ENCODE assay signal across 1 cellular context in the genomic region with DNA sequence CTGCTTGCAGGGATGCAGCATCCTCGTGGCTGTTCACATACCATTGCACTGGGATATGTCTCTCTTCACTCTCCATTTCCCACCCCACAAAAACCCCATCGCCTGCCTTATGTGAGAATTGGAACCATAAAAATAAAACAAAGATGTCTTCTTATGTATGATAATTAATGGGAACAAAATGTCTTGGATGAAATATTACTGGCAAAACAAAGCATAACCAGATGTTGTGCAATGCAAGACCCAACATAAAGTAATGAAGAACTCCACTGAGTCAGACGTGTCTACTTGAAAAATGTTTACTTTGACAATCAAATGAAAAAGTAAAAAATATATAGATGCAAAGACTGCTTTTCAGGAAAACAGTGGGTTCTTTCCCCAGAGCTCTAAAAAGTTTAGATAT.
TF ChIP-seq lines count a peak whose summit lies in the region.

No MANE protein-coding gene starts in this region.

TF ChIP-seq in SK-N-SH treated with all-trans-retinoic acid at 6 μM for 48 hours, 23 proteins besides CTCF, POLR2A, EP300 and RAD21 (continued from another document):
- TF ChIP-seq, protein P1, sequence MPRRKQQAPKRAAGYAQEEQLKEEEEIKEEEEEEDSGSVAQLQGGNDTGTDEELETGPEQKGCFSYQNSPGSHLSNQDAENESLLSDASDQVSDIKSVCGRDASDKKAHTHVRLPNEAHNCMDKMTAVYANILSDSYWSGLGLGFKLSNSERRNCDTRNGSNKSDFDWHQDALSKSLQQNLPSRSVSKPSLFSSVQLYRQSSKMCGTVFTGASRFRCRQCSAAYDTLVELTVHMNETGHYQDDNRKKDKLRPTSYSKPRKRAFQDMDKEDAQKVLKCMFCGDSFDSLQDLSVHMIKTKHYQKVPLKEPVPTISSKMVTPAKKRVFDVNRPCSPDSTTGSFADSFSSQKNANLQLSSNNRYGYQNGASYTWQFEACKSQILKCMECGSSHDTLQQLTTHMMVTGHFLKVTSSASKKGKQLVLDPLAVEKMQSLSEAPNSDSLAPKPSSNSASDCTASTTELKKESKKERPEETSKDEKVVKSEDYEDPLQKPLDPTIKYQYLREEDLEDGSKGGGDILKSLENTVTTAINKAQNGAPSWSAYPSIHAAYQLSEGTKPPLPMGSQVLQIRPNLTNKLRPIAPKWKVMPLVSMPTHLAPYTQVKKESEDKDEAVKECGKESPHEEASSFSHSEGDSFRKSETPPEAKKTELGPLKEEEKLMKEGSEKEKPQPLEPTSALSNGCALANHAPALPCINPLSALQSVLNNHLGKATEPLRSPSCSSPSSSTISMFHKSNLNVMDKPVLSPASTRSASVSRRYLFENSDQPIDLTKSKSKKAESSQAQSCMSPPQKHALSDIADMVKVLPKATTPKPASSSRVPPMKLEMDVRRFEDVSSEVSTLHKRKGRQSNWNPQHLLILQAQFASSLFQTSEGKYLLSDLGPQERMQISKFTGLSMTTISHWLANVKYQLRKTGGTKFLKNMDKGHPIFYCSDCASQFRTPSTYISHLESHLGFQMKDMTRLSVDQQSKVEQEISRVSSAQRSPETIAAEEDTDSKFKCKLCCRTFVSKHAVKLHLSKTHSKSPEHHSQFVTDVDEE (CRISPR knock-in tag; IDR thresholded peaks at IDR 0.05) = no peak
- TF ChIP-seq, protein P2, sequence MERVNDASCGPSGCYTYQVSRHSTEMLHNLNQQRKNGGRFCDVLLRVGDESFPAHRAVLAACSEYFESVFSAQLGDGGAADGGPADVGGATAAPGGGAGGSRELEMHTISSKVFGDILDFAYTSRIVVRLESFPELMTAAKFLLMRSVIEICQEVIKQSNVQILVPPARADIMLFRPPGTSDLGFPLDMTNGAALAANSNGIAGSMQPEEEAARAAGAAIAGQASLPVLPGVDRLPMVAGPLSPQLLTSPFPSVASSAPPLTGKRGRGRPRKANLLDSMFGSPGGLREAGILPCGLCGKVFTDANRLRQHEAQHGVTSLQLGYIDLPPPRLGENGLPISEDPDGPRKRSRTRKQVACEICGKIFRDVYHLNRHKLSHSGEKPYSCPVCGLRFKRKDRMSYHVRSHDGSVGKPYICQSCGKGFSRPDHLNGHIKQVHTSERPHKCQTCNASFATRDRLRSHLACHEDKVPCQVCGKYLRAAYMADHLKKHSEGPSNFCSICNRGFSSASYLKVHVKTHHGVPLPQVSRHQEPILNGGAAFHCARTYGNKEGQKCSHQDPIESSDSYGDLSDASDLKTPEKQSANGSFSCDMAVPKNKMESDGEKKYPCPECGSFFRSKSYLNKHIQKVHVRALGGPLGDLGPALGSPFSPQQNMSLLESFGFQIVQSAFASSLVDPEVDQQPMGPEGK (CRISPR knock-in tag; IDR thresholded peaks at IDR 0.05; ENCODE audit: borderline replicate concordance) = no peak
- TF ChIP-seq, protein P3, sequence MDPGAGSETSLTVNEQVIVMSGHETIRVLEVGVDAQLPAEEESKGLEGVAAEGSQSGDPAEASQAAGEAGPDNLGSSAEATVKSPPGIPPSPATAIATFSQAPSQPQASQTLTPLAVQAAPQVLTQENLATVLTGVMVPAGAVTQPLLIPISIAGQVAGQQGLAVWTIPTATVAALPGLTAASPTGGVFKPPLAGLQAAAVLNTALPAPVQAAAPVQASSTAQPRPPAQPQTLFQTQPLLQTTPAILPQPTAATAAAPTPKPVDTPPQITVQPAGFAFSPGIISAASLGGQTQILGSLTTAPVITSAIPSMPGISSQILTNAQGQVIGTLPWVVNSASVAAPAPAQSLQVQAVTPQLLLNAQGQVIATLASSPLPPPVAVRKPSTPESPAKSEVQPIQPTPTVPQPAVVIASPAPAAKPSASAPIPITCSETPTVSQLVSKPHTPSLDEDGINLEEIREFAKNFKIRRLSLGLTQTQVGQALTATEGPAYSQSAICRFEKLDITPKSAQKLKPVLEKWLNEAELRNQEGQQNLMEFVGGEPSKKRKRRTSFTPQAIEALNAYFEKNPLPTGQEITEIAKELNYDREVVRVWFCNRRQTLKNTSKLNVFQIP (CRISPR knock-in tag; IDR thresholded peaks at IDR 0.05; ENCODE audit: borderline replicate concordance, low read depth) = no peak
- TF ChIP-seq BACH2 (CRISPR knock-in tag; IDR thresholded peaks at IDR 0.05; ENCODE audit: borderline replicate concordance) = no peak
- TF ChIP-seq TOX (CRISPR knock-in tag; IDR thresholded peaks at IDR 0.05; ENCODE audit: borderline replicate concordance) = no peak
- TF ChIP-seq, protein P4, sequence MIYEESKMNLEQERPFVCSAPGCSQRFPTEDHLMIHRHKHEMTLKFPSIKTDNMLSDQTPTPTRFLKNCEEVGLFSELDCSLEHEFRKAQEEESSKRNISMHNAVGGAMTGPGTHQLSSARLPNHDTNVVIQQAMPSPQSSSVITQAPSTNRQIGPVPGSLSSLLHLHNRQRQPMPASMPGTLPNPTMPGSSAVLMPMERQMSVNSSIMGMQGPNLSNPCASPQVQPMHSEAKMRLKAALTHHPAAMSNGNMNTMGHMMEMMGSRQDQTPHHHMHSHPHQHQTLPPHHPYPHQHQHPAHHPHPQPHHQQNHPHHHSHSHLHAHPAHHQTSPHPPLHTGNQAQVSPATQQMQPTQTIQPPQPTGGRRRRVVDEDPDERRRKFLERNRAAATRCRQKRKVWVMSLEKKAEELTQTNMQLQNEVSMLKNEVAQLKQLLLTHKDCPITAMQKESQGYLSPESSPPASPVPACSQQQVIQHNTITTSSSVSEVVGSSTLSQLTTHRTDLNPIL (CRISPR knock-in tag; IDR thresholded peaks at IDR 0.05; ENCODE audit: low read depth) = no peak
- TF ChIP-seq RARB (CRISPR knock-in tag; IDR thresholded peaks at IDR 0.05) = no peak
